In genomic region chr6:108781419-108782110, GRCh38 we compare ENCODE assay signal across 8 cellular contexts.
A peak's percentile ranks its signal among the peaks of the same experiment; 100 is the strongest.
DNase-seq lines count a peak whose midpoint lies in the region; ATAC-seq and TF ChIP-seq lines count a peak whose summit lies in the region.

No MANE protein-coding gene starts in this region.

- H3K4me1 Mint-ChIP-seq in CD8-positive, alpha-beta memory T cell = peaks cover 8 to 12% (median 9%) of the 10 kb centered on the region in 3 donors

- H3K4me2 ChIP-seq in SU-DHL-6 (ENCODE audit: low read depth, low read length, poor library complexity, severe bottlenecking) = peak overlapping the region; percentile 40

- ATAC-seq in omental fat pad (ENCODE audit: low FRiP score) (peak; percentile 41), GM21423 (IDR thresholded peaks at IDR 0.05; ENCODE audit: unreplicated experiment) (no peak), HG03108 (IDR thresholded peaks at IDR 0.05; ENCODE audit: unreplicated experiment) (no peak)

- CTCF ChIA-PET in CD8-positive, alpha-beta memory T cell (lab: Charles Lee) = interaction anchor here (0.7 to 1.0 kb wide), 8 partner anchors 14 to 291 kb away, joined by 3 to 16 read pairs (median 3); no protein-coding TSS in a partner anchor

- H3F3A ChIP-seq in SU-DHL-6 (ENCODE audit: insufficient read depth) = no peaks in the 10 kb centered on the region

- H2AFZ ChIP-seq in SU-DHL-6 (ENCODE audit: low read depth, low read length, severe bottlenecking) = no peak overlapping the region

- peak overlapping the region; percentile 84 to 89 (median 85) for H3K4me3 Mint-ChIP-seq in CD8-positive, alpha-beta memory T cell

- H3K79me2 ChIP-seq in SU-DHL-6 (ENCODE audit: insufficient read depth, low read length) = no peaks in the 10 kb centered on the region

- TF ChIP-seq CTCF in SU-DHL-6 (IDR thresholded peaks at IDR 0.05; ENCODE audit: insufficient read depth, low read length, poor library complexity, severe bottlenecking) (no peak), esophagus squamous epithelium (IDR thresholded peaks at IDR 0.05) (no peak), omental fat pad (IDR thresholded peaks at IDR 0.05) (no peak), GM20000 (IDR thresholded peaks at IDR 0.05; ENCODE audit: extremely low read depth, missing control alignments) (no peak)

- H3K27ac ChIP-seq in CD8-positive, alpha-beta memory T cell (ENCODE audit: low read depth, low read length) = no peak overlapping the region
- H3K27ac ChIP-seq in SU-DHL-6 (ENCODE audit: low read depth, low read length) (no peak overlapping the region), esophagus squamous epithelium (peak overlapping the region in 3 of 4 donors; percentile 18 to 67 (median 62))

- POLR2A ChIA-PET in CD8-positive, alpha-beta memory T cell (lab: Charles Lee) = no interaction called here

- TF ChIP-seq POLR2A in esophagus squamous epithelium (IDR thresholded peaks at IDR 0.05) = no peak

- peaks cover 0 to 6% of the 10 kb centered on the region in 2 donors for H3K27me3 Mint-ChIP-seq in CD8-positive, alpha-beta memory T cell

- 47 to 63% methylated on average over 10 to 14 of the region's 14 CpGs for WGBS in esophagus squamous epithelium, 2 donors

- H3K27ac Mint-ChIP-seq in CD8-positive, alpha-beta memory T cell = peak overlapping the region in 3 of 8 donors; percentile 10 to 51 (median 13)

- H4K20me1 ChIP-seq in SU-DHL-6 (ENCODE audit: low read depth, low read length) = no peaks in the 10 kb centered on the region

- H3K36me3 Mint-ChIP-seq in CD8-positive, alpha-beta memory T cell = no peaks in the 10 kb centered on the region

- DNase-seq in CD8-positive, alpha-beta memory T cell = no peak
- DNase-seq in esophagus squamous epithelium (lab: John Stamatoyannopoulos, UW) = no peak
- no peak for DNase-seq in omental fat pad (ENCODE audit: low spot score)
- DNase-seq in GM20000 (ENCODE audit: low spot score) = no peak
- DNase-seq in NCI-H1930 (lab: John Stamatoyannopoulos, UW) = no peak

- H3K27me3 ChIP-seq in CD8-positive, alpha-beta memory T cell (ENCODE audit: insufficient read depth, low read length, poor library complexity, severe bottlenecking) = no peaks in the 10 kb centered on the region
- H3K27me3 ChIP-seq in SU-DHL-6 (ENCODE audit: low read length) (no peaks in the 10 kb centered on the region), esophagus squamous epithelium (no peaks in the 10 kb centered on the region)

- H3K9me3 ChIP-seq in CD8-positive, alpha-beta memory T cell (ENCODE audit: low read length) = no peaks in the 10 kb centered on the region
- H3K9me3 ChIP-seq in SU-DHL-6 (ENCODE audit: insufficient read depth, low read length) (no peaks in the 10 kb centered on the region), esophagus squamous epithelium (no peaks in the 10 kb centered on the region)

- peak overlapping the region; percentile 27 for H3K4me3 ChIP-seq in CD8-positive, alpha-beta memory T cell (ENCODE audit: low read length)
- no peak overlapping the region for H3K4me3 ChIP-seq in SU-DHL-6 (ENCODE audit: insufficient read depth, low read length, poor library complexity, severe bottlenecking)
- H3K4me3 ChIP-seq in esophagus squamous epithelium = peak overlapping the region; percentile 31 to 64 (median 52)

- intact Hi-C loops in esophagus squamous epithelium (cut with DNase I) = loop anchor here (5.0 kb wide), 1 partner anchor 239 kb away; no protein-coding TSS in a partner anchor

- no peaks in the 10 kb centered on the region for H3K4me1 ChIP-seq in CD8-positive, alpha-beta memory T cell (ENCODE audit: insufficient read depth, low read length)
- peaks cover 0 to 21% (median 5%) of the 10 kb centered on the region in 3 donors for H3K4me1 ChIP-seq in esophagus squamous epithelium

- H3K9ac ChIP-seq in SU-DHL-6 (ENCODE audit: low read length) = no peak overlapping the region

- H3K36me3 ChIP-seq in CD8-positive, alpha-beta memory T cell (ENCODE audit: insufficient read depth, low read length) = no peaks in the 10 kb centered on the region
- H3K36me3 ChIP-seq in SU-DHL-6 (ENCODE audit: low read length) (no peaks in the 10 kb centered on the region), esophagus squamous epithelium (no peaks in the 10 kb centered on the region)

- H3K9me2 ChIP-seq in SU-DHL-6 (replicated peaks; ENCODE audit: insufficient read depth, low read length) = no peaks in the 10 kb centered on the region

- H3K9me3 Mint-ChIP-seq in CD8-positive, alpha-beta memory T cell = no peaks in the 10 kb centered on the region

Comparison
In these comparisons a context has a peak if more than half of its experiments do, and no peak if none do; other contexts are left out.
1. H3K27ac ChIP-seq: peak in esophagus squamous epithelium (3 of 4); none in CD8-positive, alpha-beta memory T cell (single experiment) and SU-DHL-6 (single experiment).